Comparison of ENCODE assay signal across 10 cellular contexts in the genomic region with DNA sequence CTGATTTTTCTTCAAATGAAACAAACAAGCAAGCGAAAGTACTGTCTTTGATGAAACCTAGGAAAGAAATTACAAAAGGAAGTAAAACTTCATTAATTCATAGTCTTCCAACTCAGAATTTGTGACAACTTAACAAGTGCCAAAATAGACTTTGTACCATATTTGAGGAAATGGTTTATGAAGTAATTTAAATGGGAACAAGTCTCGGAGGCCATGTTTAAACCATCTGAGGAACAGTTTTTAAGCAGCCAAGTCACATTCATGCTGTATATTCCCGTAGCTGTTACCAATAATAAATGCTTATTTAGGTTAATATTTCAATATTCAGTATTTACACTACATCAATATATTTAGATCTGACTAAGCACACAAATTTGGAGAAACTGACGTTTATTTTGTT. TPM values are rescaled to one million over a fixed set of nuclear protein-coding genes. Genes with fewer than 3 reads are reported as not detected.
A peak's percentile ranks its signal among the peaks of the same experiment; 100 is the strongest.
DNase-seq lines count a peak whose midpoint lies in the region; ATAC-seq and TF ChIP-seq lines count a peak whose summit lies in the region.
"Had no signal": no experiment of that assay in that cellular context is flagged by ENCODE, and none has a peak within 500 bp of the region (broad histone marks: within the 10 kb centered on the region; RNA-seq: fewer than 3 reads in every experiment).

No MANE protein-coding gene starts in this region.

- peaks cover 42% of the 10 kb centered on the region for H3K36me3 Mint-ChIP-seq in stimulated activated effector memory CD8-positive, alpha-beta T cell treated with anti-CD3 and anti-CD28 coated beads, Interleukin-12 subunit alpha, Interleukin-12 subunit beta, amount 100 ng/mL, for 72 hours
- no peaks in the 10 kb centered on the region for H3K36me3 Mint-ChIP-seq in WTC11

- no peak for ATAC-seq in SK-N-SH treated with all-trans-retinoic acid at 6 μM for 48 hours
- no peak for ATAC-seq in stimulated activated effector memory CD8-positive, alpha-beta T cell treated with anti-CD3 and anti-CD28 coated beads, Interleukin-12 subunit alpha, Interleukin-12 subunit beta, amount 100 ng/mL, for 72 hours
- no peak for ATAC-seq in WTC11

- no peaks in the 10 kb centered on the region for H3K27me3 Mint-ChIP-seq in WTC11 (ENCODE audit: low read depth)

- no peaks in the 10 kb centered on the region for H3K9me2 ChIP-seq in SK-N-SH

- TF ChIP-seq CTCF in SK-N-SH (IDR thresholded peaks at IDR 0.05): no peak
- TF ChIP-seq CTCF in OCI-LY3 (IDR thresholded peaks at IDR 0.05; ENCODE audit: low read depth, low read length): no peak
- no peak for TF ChIP-seq CTCF in coronary artery (IDR thresholded peaks at IDR 0.05)
- no peak for TF ChIP-seq CTCF in WTC11 (IDR thresholded peaks at IDR 0.05)

- H3K4me3 ChIP-seq in SK-N-SH (ENCODE audit: low read depth in 2 of 2, low read length in 1 of 2): peak overlapping the region; percentile 53 to 76; a peak in 3 of 4 replicates
- peak overlapping the region; percentile 95 for H3K4me3 ChIP-seq in OCI-LY3 (ENCODE audit: low read length)
- peak overlapping the region; percentile 63 for H3K4me3 ChIP-seq in coronary artery

- POLR2A ChIA-PET in SK-N-SH (lab: Yijun Ruan, JAX): no interaction called here
- POLR2A ChIA-PET in WTC11 (lab: Charles Lee): no interaction called here

- no peak for TF ChIP-seq RAD21 in SK-N-SH (IDR thresholded peaks at IDR 0.05; ENCODE audit: low read length)

- no peaks in the 10 kb centered on the region for H4K20me1 ChIP-seq in SK-N-SH (ENCODE audit: insufficient read depth)
- no peaks in the 10 kb centered on the region for H4K20me1 ChIP-seq in OCI-LY3 (ENCODE audit: insufficient read depth, low read length)

- peaks cover 35% of the 10 kb centered on the region for H3F3A ChIP-seq in SK-N-SH (replicated peaks; ENCODE audit: insufficient read depth)

- CTCF ChIA-PET in SK-N-SH (lab: Yijun Ruan, JAX): no interaction called here
- CTCF ChIA-PET in WTC11 (lab: Charles Lee): interaction anchor here (0.6 kb wide), 1 partner anchor 34 kb away, joined by 5 read pairs; no protein-coding TSS in a partner anchor

- no peaks in the 10 kb centered on the region for H3K27me3 ChIP-seq in SK-N-SH (ENCODE audit: insufficient read depth)
- H3K27me3 ChIP-seq in OCI-LY3 (ENCODE audit: low read depth, low read length): no peaks in the 10 kb centered on the region
- H3K27me3 ChIP-seq: brain microvascular endothelial cell had no signal

- TF ChIP-seq EP300 in SK-N-SH (IDR thresholded peaks at IDR 0.05; ENCODE audit: borderline replicate concordance in 1 of 2, low read depth in 1 of 2, low read length in 1 of 2): no peak

- H3K4me1 ChIP-seq in SK-N-SH (ENCODE audit: control insufficient read depth in 1 of 2, insufficient read depth in 2 of 2, low read depth in 1 of 2, low read length in 1 of 2): peaks cover 11 to 28% of the 10 kb centered on the region in 2 experiments
- peaks cover 43% of the 10 kb centered on the region for H3K4me1 ChIP-seq in OCI-LY3 (ENCODE audit: low read length)

- H3K9me3 ChIP-seq in SK-N-SH: no peaks in the 10 kb centered on the region
- H3K9me3 ChIP-seq in OCI-LY3 (ENCODE audit: insufficient read depth, low read length): no peaks in the 10 kb centered on the region

- H3K9ac ChIP-seq in SK-N-SH (peak overlapping the region; percentile 80), OCI-LY3 (ENCODE audit: low read length) (peak overlapping the region; percentile 93)

- H3K4me2 ChIP-seq in SK-N-SH (peak overlapping the region; percentile 82), OCI-LY3 (ENCODE audit: low read length) (peak overlapping the region; percentile 96)

- peaks cover 46% of the 10 kb centered on the region for H3K4me1 Mint-ChIP-seq in stimulated activated effector memory CD8-positive, alpha-beta T cell treated with anti-CD3 and anti-CD28 coated beads, Interleukin-12 subunit alpha, Interleukin-12 subunit beta, amount 100 ng/mL, for 72 hours
- H3K4me1 Mint-ChIP-seq in WTC11: peaks cover 28% of the 10 kb centered on the region

- peak overlapping the region; percentile 96 for H3K27ac Mint-ChIP-seq in stimulated activated effector memory CD8-positive, alpha-beta T cell treated with anti-CD3 and anti-CD28 coated beads, Interleukin-12 subunit alpha, Interleukin-12 subunit beta, amount 100 ng/mL, for 72 hours
- H3K27ac Mint-ChIP-seq in WTC11: no peak overlapping the region

- no peak for DNase-seq in SK-N-SH
- DNase-seq in coronary artery (ENCODE audit: low spot score): no peak
- no peak for DNase-seq in stimulated activated effector memory CD8-positive, alpha-beta T cell treated with anti-CD3 and anti-CD28 coated beads, Interleukin-12 subunit alpha, Interleukin-12 subunit beta, amount 100 ng/mL, for 72 hours (ENCODE audit: low spot score in 2 of 2)
- no peak for DNase-seq in SHP77 treated with DMSO at 0.1 percent for 48 hours (lab: John Stamatoyannopoulos, UW)
- no peak for DNase-seq in WTC11 (ENCODE audit: low spot score)
- no peak for DNase-seq in stimulated activated CD4-positive, alpha-beta T cell treated with anti-CD3 and anti-CD28 coated beads, Interleukin-1b, Interleukin-23, amount 100 ng/mL, for 48 hours
- DNase-seq: brain microvascular endothelial cell had no signal

- 16% methylated on average over 4 of the region's 4 CpGs for WGBS in SK-N-SH (ENCODE audit: low lambda C conversion rate)

- H2AFZ ChIP-seq in SK-N-SH (ENCODE audit: low read depth): peak overlapping the region; percentile 62
- peak overlapping the region; percentile 88 for H2AFZ ChIP-seq in OCI-LY3 (ENCODE audit: low read depth, low read length)

- H3K27ac ChIP-seq in SK-N-SH (ENCODE audit: low read depth in 2 of 2, low read length in 1 of 2): peak overlapping the region; percentile 81 to 94; a peak in 3 of 4 replicates
- H3K27ac ChIP-seq in OCI-LY3 (ENCODE audit: low read length): peak overlapping the region; percentile 97
- H3K27ac ChIP-seq in coronary artery: peak overlapping the region; percentile 35 to 87

- no peaks in the 10 kb centered on the region for H3K9me3 Mint-ChIP-seq in stimulated activated effector memory CD8-positive, alpha-beta T cell treated with anti-CD3 and anti-CD28 coated beads, Interleukin-12 subunit alpha, Interleukin-12 subunit beta, amount 100 ng/mL, for 72 hours
- no peaks in the 10 kb centered on the region for H3K9me3 Mint-ChIP-seq in WTC11

- H3K36me3 ChIP-seq in SK-N-SH (replicated peaks in 1 of 2; ENCODE audit: control insufficient read depth in 1 of 2, insufficient read depth in 2 of 2, low read length in 1 of 2): no peaks in the 10 kb centered on the region
- peaks cover 5% of the 10 kb centered on the region for H3K36me3 ChIP-seq in OCI-LY3 (replicated peaks; ENCODE audit: low read depth, low read length)
- H3K36me3 ChIP-seq: brain microvascular endothelial cell had no signal

- H3K79me2 ChIP-seq in SK-N-SH (ENCODE audit: insufficient read depth): peaks cover 41% of the 10 kb centered on the region
- peaks cover 42% of the 10 kb centered on the region for H3K79me2 ChIP-seq in OCI-LY3 (ENCODE audit: low read length)

- peak overlapping the region; percentile 96 for H3K4me3 Mint-ChIP-seq in stimulated activated effector memory CD8-positive, alpha-beta T cell treated with anti-CD3 and anti-CD28 coated beads, Interleukin-12 subunit alpha, Interleukin-12 subunit beta, amount 100 ng/mL, for 72 hours
- H3K4me3 Mint-ChIP-seq in WTC11: no peak overlapping the region

TF ChIP-seq in SK-N-SH, 30 proteins besides CTCF, POLR2A, EP300 and RAD21:
- TF ChIP-seq TEAD4 (IDR thresholded peaks at IDR 0.05; ENCODE audit: borderline replicate concordance, insufficient read depth) (no peak), YY1 (IDR thresholded peaks at IDR 0.05; ENCODE audit: low read depth) (peak; percentile 77; the same call in 1 of the 2 replicates)
TF ChIP-seq in SK-N-SH: peak in this region for 1.

TF ChIP-seq in SK-N-SH treated with all-trans-retinoic acid at 6 μM for 48 hours, 23 proteins besides CTCF, POLR2A, EP300 and RAD21 (continues in another document):
- no peak for TF ChIP-seq ARNTL (CRISPR knock-in tag; IDR thresholded peaks at IDR 0.05; ENCODE audit: borderline replicate concordance, low read depth)
- TF ChIP-seq ZNF70 (CRISPR knock-in tag; IDR thresholded peaks at IDR 0.05): no peak
- no peak for TF ChIP-seq ZNF565 (CRISPR knock-in tag; conservative IDR thresholded peaks at IDR 0.05; ENCODE audit: low read depth)
- TF ChIP-seq CSDC2 (CRISPR knock-in tag; IDR thresholded peaks at IDR 0.05): no peak
- no peak for TF ChIP-seq BACH2 (CRISPR knock-in tag; IDR thresholded peaks at IDR 0.05; ENCODE audit: borderline replicate concordance)

TF ChIP-seq in WTC11, 78 proteins besides CTCF, POLR2A, EP300 and RAD21 (continues in another document):
- TF ChIP-seq, protein P1, sequence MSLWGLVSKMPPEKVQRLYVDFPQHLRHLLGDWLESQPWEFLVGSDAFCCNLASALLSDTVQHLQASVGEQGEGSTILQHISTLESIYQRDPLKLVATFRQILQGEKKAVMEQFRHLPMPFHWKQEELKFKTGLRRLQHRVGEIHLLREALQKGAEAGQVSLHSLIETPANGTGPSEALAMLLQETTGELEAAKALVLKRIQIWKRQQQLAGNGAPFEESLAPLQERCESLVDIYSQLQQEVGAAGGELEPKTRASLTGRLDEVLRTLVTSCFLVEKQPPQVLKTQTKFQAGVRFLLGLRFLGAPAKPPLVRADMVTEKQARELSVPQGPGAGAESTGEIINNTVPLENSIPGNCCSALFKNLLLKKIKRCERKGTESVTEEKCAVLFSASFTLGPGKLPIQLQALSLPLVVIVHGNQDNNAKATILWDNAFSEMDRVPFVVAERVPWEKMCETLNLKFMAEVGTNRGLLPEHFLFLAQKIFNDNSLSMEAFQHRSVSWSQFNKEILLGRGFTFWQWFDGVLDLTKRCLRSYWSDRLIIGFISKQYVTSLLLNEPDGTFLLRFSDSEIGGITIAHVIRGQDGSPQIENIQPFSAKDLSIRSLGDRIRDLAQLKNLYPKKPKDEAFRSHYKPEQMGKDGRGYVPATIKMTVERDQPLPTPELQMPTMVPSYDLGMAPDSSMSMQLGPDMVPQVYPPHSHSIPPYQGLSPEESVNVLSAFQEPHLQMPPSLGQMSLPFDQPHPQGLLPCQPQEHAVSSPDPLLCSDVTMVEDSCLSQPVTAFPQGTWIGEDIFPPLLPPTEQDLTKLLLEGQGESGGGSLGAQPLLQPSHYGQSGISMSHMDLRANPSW (CRISPR knock-in tag; conservative IDR thresholded peaks at IDR 0.05; ENCODE audit: low read depth): no peak
- TF ChIP-seq IRF2 (CRISPR knock-in tag; IDR thresholded peaks at IDR 0.05; ENCODE audit: borderline replicate concordance, low read depth) (no peak), TEAD4 (CRISPR knock-in tag; IDR thresholded peaks at IDR 0.05) (no peak)

RNA-seq across cellular contexts. Expression of a gene that starts 0.8 kb away (rescaled TPM):
- polyA plus RNA-seq in SK-N-SH (2012; rRNA removed): 362 and 393 TPM in 2 replicates
- 353 and 368 TPM in 2 replicates for polyA plus RNA-seq in SK-N-SH (2012; cell fraction: cytosol; rRNA removed)
- polyA plus RNA-seq in SK-N-SH (2012; cell fraction: nucleus; rRNA removed): 212 and 243 TPM in 2 replicates
- total RNA-seq in WTC11 (2021): 0.80 to 2.3 TPM (median 1.6 TPM) in 3 replicates

RNA-seq across cellular contexts. Expression of a gene that starts 10.7 kb away (rescaled TPM):
- not detected in 2 replicates for polyA plus RNA-seq in SK-N-SH (2012; rRNA removed)
- polyA plus RNA-seq in SK-N-SH (2012; cell fraction: cytosol; rRNA removed): not detected in 2 replicates
- polyA plus RNA-seq in SK-N-SH (2012; cell fraction: nucleus; rRNA removed): 0.10 TPM in 1 of 2 replicates, not detected in the other
- total RNA-seq in WTC11 (2021): not detected in 3 replicates
- total RNA-seq: A172 had no signal

RNA-seq across cellular contexts. Expression of a gene that starts 23.8 kb away (rescaled TPM):
- 0.64 and 1.1 TPM in 2 replicates for polyA plus RNA-seq in SK-N-SH (2012; rRNA removed)
- polyA plus RNA-seq in SK-N-SH (2012; cell fraction: cytosol; rRNA removed): 1.2 and 1.7 TPM in 2 replicates
- 0.22 and 0.58 TPM in 2 replicates for polyA plus RNA-seq in SK-N-SH (2012; cell fraction: nucleus; rRNA removed)
- total RNA-seq in WTC11 (2021): 0.09 to 0.14 TPM in 2 of 3 replicates, not detected in the other
- total RNA-seq: A172 had no signal
